1 cellular context compared by ENCODE assay signal in the genomic region with DNA sequence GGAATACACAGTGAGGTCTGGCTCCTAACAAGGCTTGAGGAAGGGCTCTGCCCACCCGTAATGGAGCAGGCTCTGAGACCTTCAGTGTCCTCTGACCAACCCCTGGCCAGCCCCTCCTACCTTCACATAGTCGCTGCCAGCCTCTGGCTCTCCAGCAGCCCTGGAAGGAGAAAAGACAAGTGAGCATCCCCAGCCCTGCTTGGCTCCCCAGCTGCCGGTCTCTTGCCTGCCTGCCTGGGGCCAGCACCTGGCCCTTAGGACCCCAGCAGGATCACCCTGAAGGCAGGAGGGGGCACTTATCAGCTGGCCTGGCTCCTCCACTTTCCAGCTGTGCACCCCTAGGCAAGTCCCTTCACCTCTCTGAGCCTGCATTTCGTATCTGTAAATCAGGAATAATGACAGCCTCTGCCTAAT.
TF ChIP-seq lines count a peak whose summit lies in the region.

No MANE protein-coding gene starts in this region.

TF ChIP-seq in K562, 482 proteins besides CTCF, POLR2A, EP300 and RAD21:
- TF ChIP-seq KDM1A (IDR thresholded peaks at IDR 0.05) (0 out of 4 replicates have a peak, but pooled peaks of 1 of the 2 experiments have one; percentile 8), MEIS2 (IDR thresholded peaks at IDR 0.05; ENCODE audit: partially characterized antibody) (peak; percentile 2), KDM5B (IDR thresholded peaks at IDR 0.05; ENCODE audit: insufficient replicate concordance, low read depth, low read length) (no peak), ZFP36 (IDR thresholded peaks at IDR 0.05; ENCODE audit: low read depth, low read length, partially characterized antibody) (peak; percentile 82), BCOR (IDR thresholded peaks at IDR 0.05) (peak; percentile 43; the same call in 1 of the 2 replicates), RBM25 (IDR thresholded peaks at IDR 0.05; ENCODE audit: low read depth, low read length, severe bottlenecking) (peak; percentile 12), SMARCA5 (IDR thresholded peaks at IDR 0.05) (0 out of 2 replicates have a peak, but pooled peaks have one; percentile 30), ZNF23 (CRISPR knock-in tag; IDR thresholded peaks at IDR 0.05) (no peak)
